Comparison of ENCODE assay signal across 9 cellular contexts in genomic region chr1:50368179-50369007, GRCh38. TPM values are rescaled to one million over a fixed set of nuclear protein-coding genes. Genes with fewer than 3 reads are reported as not detected.
DNase-seq lines count a peak whose midpoint lies in the region; ATAC-seq and TF ChIP-seq lines count a peak whose summit lies in the region.
"Had no signal": no experiment of that assay in that cellular context is flagged by ENCODE, and none has a peak within 500 bp of the region (broad histone marks: within the 10 kb centered on the region; RNA-seq: fewer than 3 reads in every experiment).

No MANE protein-coding gene starts in this region.

- H3K4me1 ChIP-seq in GM23248 (ENCODE audit: insufficient read depth) (no peaks in the 10 kb centered on the region), ascending aorta (peaks cover 0 to 2% of the 10 kb centered on the region in 2 donors), aorta (ENCODE audit: control insufficient read depth in 1 of 2, insufficient read depth in 2 of 2, low read length in 2 of 2) (no peaks in the 10 kb centered on the region)
- H3K4me1 ChIP-seq: SJSA1 had no signal

- H3K9me2 ChIP-seq in GM23248 (ENCODE audit: insufficient read depth): no peaks in the 10 kb centered on the region

- DNase-seq in DMS153 (lab: John Stamatoyannopoulos, UW) (peak; percentile 10), GM23248 (peak; percentile 32), NCI-H2171 treated with DMSO at 0.1 percent for 48 hours (lab: John Stamatoyannopoulos, UW) (peak; percentile 82), ascending aorta (ENCODE audit: low spot score in 2 of 2) (no peak), inferior parietal cortex (ENCODE audit: extremely low spot score) (peak; percentile 66), aorta (no peak)
- DNase-seq in stimulated activated CD4-positive, alpha-beta T cell treated with anti-CD3 and anti-CD28 coated beads, Interleukin-4, amount 100 ng/mL, for 1 hour: peak; percentile 13
- DNase-seq in central memory CD4-positive, alpha-beta T cell: no peak

- no peaks in the 10 kb centered on the region for H3K36me3 ChIP-seq in GM23248 (ENCODE audit: low read depth)
- H3K36me3 ChIP-seq in ascending aorta: no peaks in the 10 kb centered on the region
- H3K36me3 ChIP-seq in aorta (ENCODE audit: control insufficient read depth in 1 of 2, insufficient read depth in 2 of 2, low read length in 1 of 2): no peaks in the 10 kb centered on the region
- H3K36me3 ChIP-seq: SJSA1 had no signal

- H3F3A ChIP-seq in GM23248 (ENCODE audit: insufficient read depth): no peaks in the 10 kb centered on the region

- TF ChIP-seq CTCF in ascending aorta (IDR thresholded peaks at IDR 0.05): peak; percentile 44 to 82 (median 46)

- peak overlapping the region; percentile 30; the same call in 1 of the 2 replicates for H2AFZ ChIP-seq in GM23248

- H3K4me3 ChIP-seq in GM23248 (peak overlapping the region; percentile 47; the same call in 1 of the 2 replicates), ascending aorta (no peak overlapping the region), aorta (ENCODE audit: low read length in 2 of 2) (no peak overlapping the region)
- H3K4me3 ChIP-seq: SJSA1 had no signal

- ATAC-seq in aorta (ENCODE audit: low FRiP score): no peak

- H3K9ac ChIP-seq in GM23248: no peak overlapping the region

- intact Hi-C loops in ascending aorta (cut with DNase I) (loop anchor here (5.0 kb wide), 1 partner anchor 334 kb away; no protein-coding TSS in a partner anchor), aorta (cut with DNase I) (loop anchor here in 1 of 2 donors (5.0 kb wide), 1 partner anchor 334 kb away; no protein-coding TSS in a partner anchor)

- no peak overlapping the region for H3K27ac ChIP-seq in GM23248
- no peak overlapping the region for H3K27ac ChIP-seq in ascending aorta
- H3K27ac ChIP-seq in aorta (ENCODE audit: low read depth in 1 of 2, low read length in 2 of 2): no peak overlapping the region
- H3K27ac ChIP-seq: SJSA1 had no signal

- WGBS in GM23248 (ENCODE audit: low coverage in 1 of 2, low lambda C conversion rate in 2 of 2, missing lambda C conversion rate in 2 of 2), 2 experiments: 6 to 7% methylated on average over 31 of the region's 31 CpGs
- 13 to 14% methylated on average over 31 of the region's 31 CpGs for WGBS in aorta, 2 donors

- no peak overlapping the region for H3K4me2 ChIP-seq in GM23248 (ENCODE audit: unreplicated experiment)

- peaks cover 14% of the 10 kb centered on the region for H3K27me3 ChIP-seq in GM23248 (replicated peaks; ENCODE audit: insufficient read depth)
- no peaks in the 10 kb centered on the region for H3K27me3 ChIP-seq in ascending aorta
- H3K27me3 ChIP-seq in aorta (ENCODE audit: control insufficient read depth in 1 of 2, insufficient read depth in 2 of 2, low read length in 1 of 2): no peaks in the 10 kb centered on the region

- in situ Hi-C loops in GM23248 (cut with MboI): no loop called here

- H3K9me3 ChIP-seq in GM23248 (ENCODE audit: low read depth) (no peaks in the 10 kb centered on the region), ascending aorta (no peaks in the 10 kb centered on the region), aorta (ENCODE audit: control insufficient read depth, low read length) (peaks cover 2% of the 10 kb centered on the region)

- no peaks in the 10 kb centered on the region for H4K20me1 ChIP-seq in GM23248 (ENCODE audit: insufficient read depth)

- H3K79me2 ChIP-seq in GM23248 (ENCODE audit: insufficient read depth): no peaks in the 10 kb centered on the region

RNA-seq across cellular contexts. Expression of gene DMRTA2, which starts 54.9 kb away (rescaled TPM):
- total RNA-seq in GM23248 (2014; rRNA removed; shearing (Covaris generic)): not detected in 2 replicates
- polyA plus RNA-seq in GM23248 (2016; fragmentation: Nextera tagmentation; extraction: Ambion mirVana) (not detected in 2 replicates), aorta (under 1 TPM in 1 of 2 donors, not detected in 1; 0.26 TPM)
- total RNA-seq in ascending aorta (not detected), aorta (not detected)

Comparison
In these comparisons a context has a peak if more than half of its experiments do, and no peak if none do; other contexts are left out.
1. DNase-seq: peak in DMS153 (single experiment), GM23248 (single experiment), NCI-H2171 treated with DMSO at 0.1 percent for 48 hours (single experiment), inferior parietal cortex (single experiment) and stimulated activated CD4-positive, alpha-beta T cell treated with anti-CD3 and anti-CD28 coated beads, Interleukin-4, amount 100 ng/mL, for 1 hour (single experiment); none in ascending aorta (0 of 2), central memory CD4-positive, alpha-beta T cell (single experiment) and aorta (0 of 2).